Comparison of ENCODE assay signal across 28 cellular contexts in the genomic region with DNA sequence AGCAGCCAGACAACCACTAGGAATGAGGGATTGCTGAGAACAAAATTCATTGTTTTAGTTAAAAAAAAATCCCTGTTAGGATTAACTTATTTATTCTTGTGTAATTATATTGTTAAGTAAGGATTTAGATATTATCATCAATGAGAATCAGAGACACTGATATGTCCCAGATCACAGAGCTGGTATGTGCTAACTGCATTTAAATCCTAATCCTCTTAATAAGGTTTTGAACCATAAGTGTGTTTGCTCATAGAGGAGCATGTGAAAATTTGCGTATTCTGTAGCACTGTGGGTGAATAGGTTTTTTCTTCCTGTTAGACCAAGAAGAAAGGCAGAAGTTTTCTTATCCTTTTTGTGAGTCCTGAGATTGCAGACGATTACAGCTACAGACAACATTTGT.
DNase-seq lines count a peak whose midpoint lies in the region; ATAC-seq, FAIRE-seq and TF ChIP-seq lines count a peak whose summit lies in the region.
"Had no signal": no experiment of that assay in that cellular context is flagged by ENCODE, and none has a peak within 500 bp of the region (broad histone marks: within the 10 kb centered on the region; RNA-seq: fewer than 3 reads in every experiment).

No MANE protein-coding gene starts in this region.

- TF ChIP-seq CTCF in D721Med (IDR thresholded peaks at IDR 0.05; ENCODE audit: insufficient read depth, missing control alignments) (no peak), smooth muscle cell (IDR thresholded peaks at IDR 0.05; ENCODE audit: borderline replicate concordance, insufficient read depth, poor library complexity, severe bottlenecking) (no peak)

- FAIRE-seq in D721Med (lab: Jason Lieb, UNC), result peak; percentile 99
- FAIRE-seq: A204.1, GM12878, GM12892, GM18507 had no signal

- H3K4me1 ChIP-seq in ectodermal cell (ENCODE audit: control insufficient read depth, insufficient read depth, low read length) (no peaks in the 10 kb centered on the region), smooth muscle cell (ENCODE audit: low read depth) (no peaks in the 10 kb centered on the region)
- H3K4me1 ChIP-seq: BE2C, BLaER1 had no signal

- H3K4me2 ChIP-seq in smooth muscle cell, result no peak overlapping the region
- H3K4me2 ChIP-seq: BLaER1 had no signal

- H3K79me2 ChIP-seq in smooth muscle cell (ENCODE audit: low read depth), result no peaks in the 10 kb centered on the region

- DNase-seq in D721Med (ENCODE audit: insufficient read length, low spot score) (peak; percentile 57), NCI-H82 (lab: John Stamatoyannopoulos, UW) (peak; percentile 72), smooth muscle cell (lab: John Stamatoyannopoulos, UW; ENCODE audit: unreplicated experiment) (no peak), T-helper 1 cell (no peak)
- no peak for DNase-seq in stimulated activated CD4-positive, alpha-beta T cell treated with anti-CD3 and anti-CD28 coated beads, Interleukin-2, amount 100 ng/mL, for 24 hours
- no peak for DNase-seq in activated naive CD4-positive, alpha-beta T cell treated with Interleukin-2 at 50 U/mL for 16 hours
- DNase-seq: 8988T; ACHN; BE2C; C1 segment of cervical spinal cord; CD4-positive, alpha-beta memory T cell; CD4-positive, CD25-positive, alpha-beta regulatory T cell; CD8-positive, alpha-beta memory T cell; COR-L47; DMS 273 treated with DMSO at 0.1 percent for 48 hours; DMS153; DMS53; DMS79; DND-41; EL; GDM1 had no signal

- no peaks in the 10 kb centered on the region for H3K9me3 ChIP-seq in ectodermal cell (ENCODE audit: control insufficient read depth, low read length)
- H3K9me3 ChIP-seq in smooth muscle cell (replicated peaks; ENCODE audit: low read depth), result no peaks in the 10 kb centered on the region
- H3K9me3 ChIP-seq: BE2C, BLaER1 had no signal

- WGBS in ectodermal cell, 2 experiments, result 63 to 72% methylated on average over 2 of the region's 2 CpGs
- WGBS in smooth muscle cell (ENCODE audit: low lambda C conversion rate), result 62% methylated on average over 2 of the region's 2 CpGs

- H3K27ac ChIP-seq in ectodermal cell (ENCODE audit: insufficient read depth, low read depth, low read length, poor library complexity, severe bottlenecking) (peak overlapping the region; percentile 52), smooth muscle cell (ENCODE audit: low read depth) (peak overlapping the region; percentile 26)
- H3K27ac ChIP-seq: BLaER1 had no signal

- no peaks in the 10 kb centered on the region for H4K20me1 ChIP-seq in smooth muscle cell (ENCODE audit: low read depth)
- H4K20me1 ChIP-seq: BLaER1 had no signal

- no peak overlapping the region for H2AFZ ChIP-seq in smooth muscle cell (ENCODE audit: low read depth)

- H3K36me3 ChIP-seq in ectodermal cell (ENCODE audit: control insufficient read depth, insufficient read depth, low read length) (no peaks in the 10 kb centered on the region), smooth muscle cell (ENCODE audit: low read depth) (no peaks in the 10 kb centered on the region)
- H3K36me3 ChIP-seq: BE2C, BLaER1 had no signal

- H3K4me3 ChIP-seq in ectodermal cell (ENCODE audit: insufficient read depth, low read depth, low read length), result no peak overlapping the region
- H3K4me3 ChIP-seq in smooth muscle cell, result no peak overlapping the region
- H3K4me3 ChIP-seq: BLaER1, GM12878 had no signal

- no peak overlapping the region for H3K9ac ChIP-seq in smooth muscle cell (ENCODE audit: low read depth)
- H3K9ac ChIP-seq: BLaER1 had no signal

- H3K27me3 ChIP-seq in ectodermal cell (ENCODE audit: control insufficient read depth, insufficient read depth, low read length, poor library complexity, severe bottlenecking) (no peaks in the 10 kb centered on the region), smooth muscle cell (ENCODE audit: low read depth) (no peaks in the 10 kb centered on the region)
- H3K27me3 ChIP-seq: BE2C, BLaER1 had no signal

- no peaks in the 10 kb centered on the region for H3F3A ChIP-seq in smooth muscle cell (ENCODE audit: low read depth)

- ATAC-seq in GM18873 (IDR thresholded peaks at IDR 0.05; ENCODE audit: low FRiP score, unreplicated experiment), result no peak
- ATAC-seq: GM12878 had no signal

Comparison
In these comparisons a context has a peak if more than half of its experiments do, and no peak if none do; other contexts are left out.
1. DNase-seq: peak in D721Med (single experiment) and NCI-H82 (single experiment); none in smooth muscle cell (single experiment), T-helper 1 cell (0 of 5), stimulated activated CD4-positive, alpha-beta T cell treated with anti-CD3 and anti-CD28 coated beads, Interleukin-2, amount 100 ng/mL, for 24 hours (0 of 2) and activated naive CD4-positive, alpha-beta T cell treated with Interleukin-2 at 50 U/mL for 16 hours (single experiment).